Comparison of ENCODE assay signal across 1 cellular context in genomic region chr10:104254493-104255243, GRCh38.
TF ChIP-seq lines count a peak whose summit lies in the region.

Gene GSTO1, plus strand, starts transcription at chr10:104254892. Its CDS starts 37 bp downstream, at chr10:104254929.

TF ChIP-seq in HepG2, 621 proteins besides CTCF, POLR2A, EP300 and RAD21 (continued from another document):
- TF ChIP-seq ZNF646 (CRISPR knock-in tag; IDR thresholded peaks at IDR 0.05) (0 out of 2 replicates have a peak, but pooled peaks have one; percentile 20), ZNF781 (CRISPR knock-in tag; IDR thresholded peaks at IDR 0.05; ENCODE audit: borderline replicate concordance, not compliant biosample characterization) (no peak), ZSCAN9 (CRISPR knock-in tag; IDR thresholded peaks at IDR 0.05; ENCODE audit: borderline replicate concordance) (no peak; the same call in 1 of the 2 replicates), ZNF496 (CRISPR knock-in tag; IDR thresholded peaks at IDR 0.05; ENCODE audit: insufficient replicate concordance) (no peak), HNRNPL (IDR thresholded peaks at IDR 0.05; ENCODE audit: low read depth, low read length) (0 out of 2 replicates have a peak, but pooled peaks have one; percentile 27), DPF2 (CRISPR knock-in tag; IDR thresholded peaks at IDR 0.05; ENCODE audit: borderline replicate concordance, low read depth) (no peak; the same call in 1 of the 2 replicates), KAT2B (IDR thresholded peaks at IDR 0.05; ENCODE audit: borderline replicate concordance, low read depth, low read length) (no peak), ZNF577 (CRISPR knock-in tag; IDR thresholded peaks at IDR 0.05; ENCODE audit: borderline replicate concordance, low read depth) (no peak), ZNF547 (CRISPR knock-in tag; IDR thresholded peaks at IDR 0.05) (peak; percentile 82)
